In the genomic region with DNA sequence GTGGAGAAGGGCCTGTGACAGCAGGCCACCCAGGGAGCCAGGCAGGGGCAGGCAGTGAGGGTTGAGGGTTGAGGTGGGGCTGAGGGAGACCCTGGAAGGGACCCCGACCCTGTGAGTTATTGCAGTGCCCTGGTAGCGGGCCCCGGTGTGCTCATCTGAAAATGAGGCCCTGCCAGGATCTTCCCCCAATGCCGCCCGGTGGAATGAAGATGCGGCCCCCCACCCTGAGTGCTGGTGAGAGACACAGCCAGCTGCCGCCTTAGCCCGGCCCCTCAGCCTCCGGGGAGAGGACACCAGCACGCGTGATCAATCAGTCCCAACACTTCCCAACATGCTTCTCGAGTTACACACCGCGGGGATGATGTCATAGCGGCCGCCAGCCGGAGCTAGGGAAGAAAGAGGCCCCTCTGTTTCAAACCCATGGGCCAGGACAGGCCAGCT, we compare ENCODE assay signal across 19 cellular contexts. TPM values are rescaled to one million over a fixed set of nuclear protein-coding genes. Genes with fewer than 3 reads are reported as not detected.
DNase-seq lines count a peak whose midpoint lies in the region; ATAC-seq and TF ChIP-seq lines count a peak whose summit lies in the region.
"Had no signal": no experiment of that assay in that cellular context is flagged by ENCODE, and none has a peak within 500 bp of the region (broad histone marks: within the 10 kb centered on the region; RNA-seq: fewer than 3 reads in every experiment).

No MANE protein-coding gene starts in this region.

- H3K27ac ChIP-seq in temporal lobe (ENCODE audit: low read depth, low read length), result peak overlapping the region; percentile 95
- H3K27ac ChIP-seq: C4-2B, skin epidermis, transverse colon had no signal

- no peak for TF ChIP-seq CTCF in nephron (IDR thresholded peaks at IDR 0.05; ENCODE audit: unreplicated experiment in 3 of 3)

- peaks cover 7% of the 10 kb centered on the region for H3K36me3 Mint-ChIP-seq in nephron (ENCODE audit: low read depth)
- H3K36me3 Mint-ChIP-seq: activated naive CD8-positive, alpha-beta T cell had no signal

- peak overlapping the region in 2 of 3 experiments; percentile 40 to 88 for H3K27ac Mint-ChIP-seq in nephron
- H3K27ac Mint-ChIP-seq: activated naive CD8-positive, alpha-beta T cell; endodermal cell; H9 had no signal

- no peak for ATAC-seq in HG03354 (IDR thresholded peaks at IDR 0.05; ENCODE audit: poor library complexity, severe bottlenecking, unreplicated experiment)

- peak overlapping the region in 1 of 3 experiments; percentile 21 for H3K4me3 Mint-ChIP-seq in nephron
- H3K4me3 Mint-ChIP-seq: activated naive CD8-positive, alpha-beta T cell; endodermal cell; H9 had no signal

- peaks cover 49% of the 10 kb centered on the region for H3K27me3 Mint-ChIP-seq in nephron (ENCODE audit: low read depth)
- H3K27me3 Mint-ChIP-seq: activated naive CD8-positive, alpha-beta T cell had no signal

- peaks cover 30% of the 10 kb centered on the region for H3K4me1 Mint-ChIP-seq in nephron
- H3K4me1 Mint-ChIP-seq: endodermal cell had no signal

- DNase-seq in activated T-cell treated with anti-CD3 and anti-CD28 coated beads, Interleukin-2, amount 50 U/mL, for 1 hour, result peak; percentile 11
- no peak for DNase-seq in activated T-cell treated with anti-CD3 and anti-CD28 coated beads for 4 hours
- DNase-seq in globus pallidus (ENCODE audit: low spot score), result peak; percentile 78
- no peak for DNase-seq in 8988T
- no peak for DNase-seq in glomerular visceral epithelial cell (ENCODE audit: extremely low spot score)
- DNase-seq: activated CD4-positive, alpha-beta T cell treated with anti-CD3 and anti-CD28 coated beads for 1 hour; central memory CD4-positive, alpha-beta T cell; DMS79 treated with DMSO at 0.1 percent for 48 hours; endodermal cell; H9; NCI-H510A treated with DMSO at 0.1 percent for 48 hours; transverse colon had no signal

- peaks cover 6% of the 10 kb centered on the region for H3K9me3 Mint-ChIP-seq in nephron

RNA-seq across cellular contexts. Expression of gene ACTRT2, which starts 36.1 kb away (rescaled TPM):
- not detected for total RNA-seq in temporal lobe
- total RNA-seq: endodermal cell, H9, lung, transverse colon had no signal

Comparison
In these comparisons a context has a peak if more than half of its experiments do, and no peak if none do; other contexts are left out.
1. DNase-seq: peak in activated T-cell treated with anti-CD3 and anti-CD28 coated beads, Interleukin-2, amount 50 U/mL, for 1 hour (single experiment) and globus pallidus (single experiment); none in activated T-cell treated with anti-CD3 and anti-CD28 coated beads for 4 hours (single experiment), 8988T (single experiment) and glomerular visceral epithelial cell (single experiment).